Comparison of ENCODE assay signal across 1 cellular context in genomic region chr16:10122026-10122425, GRCh38.
TF ChIP-seq lines count a peak whose summit lies in the region.

No MANE protein-coding gene starts in this region.

TF ChIP-seq in GM23338, 12 proteins besides CTCF, POLR2A, EP300 and RAD21:
- no peak for TF ChIP-seq ZNF462 (CRISPR knock-in tag; IDR thresholded peaks at IDR 0.05)
- TF ChIP-seq STAT1 (IDR thresholded peaks at IDR 0.05; ENCODE audit: unreplicated experiment), result no peak
- no peak for TF ChIP-seq JUNB (IDR thresholded peaks at IDR 0.05; ENCODE audit: unreplicated experiment)
- TF ChIP-seq POLR2AphosphoS5 (IDR thresholded peaks at IDR 0.05; ENCODE audit: low read depth), result no peak
- no peak for TF ChIP-seq ZNF331 (CRISPR knock-in tag; IDR thresholded peaks at IDR 0.05; ENCODE audit: low read depth)
- no peak for TF ChIP-seq ETS1 (IDR thresholded peaks at IDR 0.05)
- TF ChIP-seq, protein P1, sequence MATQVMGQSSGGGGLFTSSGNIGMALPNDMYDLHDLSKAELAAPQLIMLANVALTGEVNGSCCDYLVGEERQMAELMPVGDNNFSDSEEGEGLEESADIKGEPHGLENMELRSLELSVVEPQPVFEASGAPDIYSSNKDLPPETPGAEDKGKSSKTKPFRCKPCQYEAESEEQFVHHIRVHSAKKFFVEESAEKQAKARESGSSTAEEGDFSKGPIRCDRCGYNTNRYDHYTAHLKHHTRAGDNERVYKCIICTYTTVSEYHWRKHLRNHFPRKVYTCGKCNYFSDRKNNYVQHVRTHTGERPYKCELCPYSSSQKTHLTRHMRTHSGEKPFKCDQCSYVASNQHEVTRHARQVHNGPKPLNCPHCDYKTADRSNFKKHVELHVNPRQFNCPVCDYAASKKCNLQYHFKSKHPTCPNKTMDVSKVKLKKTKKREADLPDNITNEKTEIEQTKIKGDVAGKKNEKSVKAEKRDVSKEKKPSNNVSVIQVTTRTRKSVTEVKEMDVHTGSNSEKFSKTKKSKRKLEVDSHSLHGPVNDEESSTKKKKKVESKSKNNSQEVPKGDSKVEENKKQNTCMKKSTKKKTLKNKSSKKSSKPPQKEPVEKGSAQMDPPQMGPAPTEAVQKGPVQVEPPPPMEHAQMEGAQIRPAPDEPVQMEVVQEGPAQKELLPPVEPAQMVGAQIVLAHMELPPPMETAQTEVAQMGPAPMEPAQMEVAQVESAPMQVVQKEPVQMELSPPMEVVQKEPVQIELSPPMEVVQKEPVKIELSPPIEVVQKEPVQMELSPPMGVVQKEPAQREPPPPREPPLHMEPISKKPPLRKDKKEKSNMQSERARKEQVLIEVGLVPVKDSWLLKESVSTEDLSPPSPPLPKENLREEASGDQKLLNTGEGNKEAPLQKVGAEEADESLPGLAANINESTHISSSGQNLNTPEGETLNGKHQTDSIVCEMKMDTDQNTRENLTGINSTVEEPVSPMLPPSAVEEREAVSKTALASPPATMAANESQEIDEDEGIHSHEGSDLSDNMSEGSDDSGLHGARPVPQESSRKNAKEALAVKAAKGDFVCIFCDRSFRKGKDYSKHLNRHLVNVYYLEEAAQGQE (IDR thresholded peaks at IDR 0.05; ENCODE audit: unreplicated experiment), result no peak
- TF ChIP-seq NANOG (IDR thresholded peaks at IDR 0.05; ENCODE audit: borderline replicate concordance), result no peak
